ENCODE assay signal across 9 cellular contexts in the genomic region with DNA sequence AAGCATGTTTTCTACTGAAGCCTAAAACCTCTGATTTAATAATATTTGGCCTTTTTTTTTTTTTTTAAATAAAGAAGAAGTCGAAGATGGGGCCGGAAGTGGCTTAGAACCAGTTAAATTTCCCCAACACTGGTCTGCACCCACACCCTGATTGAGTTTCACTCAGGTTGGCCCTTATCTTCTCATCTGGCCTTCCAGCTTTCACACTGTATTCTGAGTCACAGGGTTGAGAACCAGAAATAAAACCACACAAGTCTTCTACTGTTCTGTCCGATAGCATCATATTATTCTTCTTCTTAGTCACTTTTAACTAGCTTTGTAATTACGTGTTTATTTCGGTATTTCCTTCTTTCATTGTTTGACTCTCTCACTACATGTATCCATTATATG. TPM values are rescaled to one million over a fixed set of nuclear protein-coding genes. Genes with fewer than 3 reads are reported as not detected.
DNase-seq lines count a peak whose midpoint lies in the region; ATAC-seq, FAIRE-seq and TF ChIP-seq lines count a peak whose summit lies in the region.
"Had no signal": no experiment of that assay in that cellular context is flagged by ENCODE, and none has a peak within 500 bp of the region (broad histone marks: within the 10 kb centered on the region; RNA-seq: fewer than 3 reads in every experiment).

No MANE protein-coding gene starts in this region.

- BruUV-seq in Panc1 (replicated peaks; lab: Mats Ljungman, UMichigan) (no TSS peak), HepG2 (replicated peaks; lab: Mats Ljungman, UMichigan) (no TSS peak)

- no peaks in the 10 kb centered on the region for H3K27me3 ChIP-seq in Panc1 (ENCODE audit: control insufficient read depth, insufficient read depth, low read length)
- H3K27me3 ChIP-seq in brain microvascular endothelial cell (replicated peaks) = no peaks in the 10 kb centered on the region
- H3K27me3 ChIP-seq in HepG2 (ENCODE audit: control insufficient read depth in 1 of 2, insufficient read depth in 2 of 2, low read length in 2 of 2) = peaks cover 0 to 15% of the 10 kb centered on the region in 2 experiments; a peak in 4 of 5 replicates

- DNase-seq in Panc1 (ENCODE audit: low read depth, low spot score) (peak; percentile 92), brain microvascular endothelial cell (peak; percentile 76), DMS153 (lab: John Stamatoyannopoulos, UW) (no peak), HepG2 (ENCODE audit: low spot score) (no peak)
- peak; percentile 34 for DNase-seq in stimulated activated CD4-positive, alpha-beta T cell treated with anti-CD3 and anti-CD28 coated beads, Interleukin-2, amount 100 ng/mL, for 4 hours (ENCODE audit: low read depth)
- DNase-seq: left ventricle myocardium inferior had no signal

- peak overlapping the region; percentile 28 to 40 for H3K4me3 ChIP-seq in Panc1 (ENCODE audit: low read depth in 2 of 2, low read length in 2 of 2)
- H3K4me3 ChIP-seq in brain microvascular endothelial cell (ENCODE audit: low read depth, low read length) = no peak overlapping the region
- H3K4me3 ChIP-seq in HepG2 (replicated peaks in 1 of 3; ENCODE audit: insufficient read depth in 1 of 3, low read depth in 2 of 3, low read length in 3 of 3) = no peak overlapping the region
- H3K4me3 ChIP-seq: left ventricle myocardium inferior had no signal

- no peak for TF ChIP-seq POLR2A in HepG2 (IDR thresholded peaks at IDR 0.05; ENCODE audit: insufficient read depth in 1 of 2, low read depth in 2 of 2, low read length in 2 of 2)

- no peak overlapping the region for H3K9ac ChIP-seq in HepG2 (ENCODE audit: insufficient read depth, low read depth, low read length)

- 29% methylated on average over 5 of the region's 5 CpGs for WGBS in HepG2 (ENCODE audit: low lambda C conversion rate)

- H3K4me2 ChIP-seq in HepG2 (ENCODE audit: low read depth, low read length) = no peak overlapping the region

- in situ Hi-C loops in Panc1 (cut with HindIII; ENCODE audit: low pct_unique_long_range_greater_than_20kb, low sequenced_read_pairs) = loop anchor here (25.0 kb wide), 1 partner anchor 122 kb away; a partner anchor contains a TSS
- in situ Hi-C loops in brain microvascular endothelial cell (cut with HindIII; ENCODE audit: low pct_ligation_motif_present, low sequenced_read_pairs) = no loop called here
- in situ Hi-C loops in HepG2 (cut with HindIII; ENCODE audit: extremely low pct_ligation_motif_present, low pct_unique_long_range_greater_than_20kb) = no loop called here

- no peak for FAIRE-seq in HepG2 (lab: Jason Lieb, UNC)

- H3K9me3 ChIP-seq in Panc1 (ENCODE audit: control insufficient read depth, insufficient read depth, low read depth, low read length) (peaks cover 6% of the 10 kb centered on the region; the same call in 1 of the 2 replicates), HepG2 (ENCODE audit: low read length) (no peaks in the 10 kb centered on the region)
- H3K9me3 ChIP-seq: left ventricle myocardium inferior had no signal

- no peaks in the 10 kb centered on the region for H3K79me2 ChIP-seq in HepG2 (ENCODE audit: insufficient read depth, low read length)

- CTCF ChIA-PET in Panc1 (lab: Charles Lee) (no interaction called here), HepG2 (lab: Yijun Ruan, JAX; ENCODE audit: low intra/inter-chr PET ratio, low total read pairs) (no interaction called here)

- ATAC-seq in GM18909 (IDR thresholded peaks at IDR 0.05; ENCODE audit: poor library complexity, unreplicated experiment) (peak; percentile 71), Panc1 (peak; percentile 86), HG02763 (IDR thresholded peaks at IDR 0.05; ENCODE audit: unreplicated experiment) (no peak), HepG2 (no peak), HG03354 (IDR thresholded peaks at IDR 0.05; ENCODE audit: poor library complexity, severe bottlenecking, unreplicated experiment) (no peak)

- TF ChIP-seq CTCF in Panc1 (IDR thresholded peaks at IDR 0.05) = no peak
- TF ChIP-seq CTCF in brain microvascular endothelial cell (IDR thresholded peaks at IDR 0.05; ENCODE audit: low read depth, low read length, missing control alignments) = no peak
- no peak for TF ChIP-seq CTCF in HepG2 (CRISPR knock-in tag; IDR thresholded peaks at IDR 0.05)

- TF ChIP-seq EP300 in HepG2 (IDR thresholded peaks at IDR 0.05; ENCODE audit: low read depth in 2 of 2, low read length in 2 of 2) (no peak), HepG2 (CRISPR knock-in tag; IDR thresholded peaks at IDR 0.05; ENCODE audit: borderline replicate concordance) (no peak)

- POLR2A ChIA-PET in Panc1 (lab: Charles Lee) = no interaction called here
- POLR2A ChIA-PET in HepG2 (lab: Yijun Ruan, JAX) = no interaction called here

- TF ChIP-seq RAD21 in HepG2 (CRISPR knock-in tag; IDR thresholded peaks at IDR 0.05) = no peak

- H3K4me1 ChIP-seq in Panc1 (ENCODE audit: control insufficient read depth, insufficient read depth, low read length) (peaks cover 94% of the 10 kb centered on the region), HepG2 (ENCODE audit: insufficient read depth, low read length) (no peaks in the 10 kb centered on the region)
- H3K4me1 ChIP-seq: left ventricle myocardium inferior had no signal

- no peaks in the 10 kb centered on the region for H4K20me1 ChIP-seq in HepG2 (ENCODE audit: insufficient read depth, low read length)

- H3K36me3 ChIP-seq in Panc1 (ENCODE audit: control insufficient read depth, insufficient read depth, low read length) = no peaks in the 10 kb centered on the region
- H3K36me3 ChIP-seq in brain microvascular endothelial cell (replicated peaks) = no peaks in the 10 kb centered on the region
- no peaks in the 10 kb centered on the region for H3K36me3 ChIP-seq in HepG2 (replicated peaks in 1 of 2; ENCODE audit: control insufficient read depth in 1 of 2, insufficient read depth in 2 of 2, low read length in 2 of 2)
- H3K36me3 ChIP-seq: left ventricle myocardium inferior had no signal

- H2AFZ ChIP-seq in HepG2 (ENCODE audit: low read length) = no peak overlapping the region

- H3K27ac ChIP-seq in Panc1 (ENCODE audit: low read length) (peak overlapping the region; percentile 100), brain microvascular endothelial cell (no peak overlapping the region), HepG2 (ENCODE audit: extremely low read length, insufficient read depth, low read length) (no peak overlapping the region)
- H3K27ac ChIP-seq: left ventricle myocardium inferior had no signal

- intact Hi-C loops in Panc1 (cut with micrococcal nuclease; ENCODE audit: unreplicated experiment) = no loop called here
- intact Hi-C loops in HepG2 (cut with micrococcal nuclease; ENCODE audit: unreplicated experiment) = no loop called here

TF ChIP-seq in HepG2, 621 proteins besides CTCF, POLR2A, EP300 and RAD21:
- TF ChIP-seq HNF4G (IDR thresholded peaks at IDR 0.05; ENCODE audit: borderline replicate concordance, low read depth, low read length) (no peak), HNF4G (CRISPR knock-in tag; IDR thresholded peaks at IDR 0.05; ENCODE audit: borderline replicate concordance, low read depth) (no peak), ZNF337 (CRISPR knock-in tag; IDR thresholded peaks at IDR 0.05; ENCODE audit: borderline replicate concordance, low read depth) (no peak), SMYD3 (CRISPR knock-in tag; IDR thresholded peaks at IDR 0.05) (no peak), ZNF552 (CRISPR knock-in tag; IDR thresholded peaks at IDR 0.05; ENCODE audit: borderline replicate concordance) (no peak), PRMT3 (CRISPR knock-in tag; IDR thresholded peaks at IDR 0.05; ENCODE audit: borderline replicate concordance, low read depth) (no peak), ZNF749 (CRISPR knock-in tag; IDR thresholded peaks at IDR 0.05; ENCODE audit: borderline replicate concordance) (no peak), FOXP1 (IDR thresholded peaks at IDR 0.05) (no peak), FOXP1 (CRISPR knock-in tag; IDR thresholded peaks at IDR 0.05) (no peak), ZNF546 (CRISPR knock-in tag; conservative IDR thresholded peaks at IDR 0.05) (no peak), RORA (CRISPR knock-in tag; IDR thresholded peaks at IDR 0.05) (no peak)
- TF ChIP-seq, protein P1, sequence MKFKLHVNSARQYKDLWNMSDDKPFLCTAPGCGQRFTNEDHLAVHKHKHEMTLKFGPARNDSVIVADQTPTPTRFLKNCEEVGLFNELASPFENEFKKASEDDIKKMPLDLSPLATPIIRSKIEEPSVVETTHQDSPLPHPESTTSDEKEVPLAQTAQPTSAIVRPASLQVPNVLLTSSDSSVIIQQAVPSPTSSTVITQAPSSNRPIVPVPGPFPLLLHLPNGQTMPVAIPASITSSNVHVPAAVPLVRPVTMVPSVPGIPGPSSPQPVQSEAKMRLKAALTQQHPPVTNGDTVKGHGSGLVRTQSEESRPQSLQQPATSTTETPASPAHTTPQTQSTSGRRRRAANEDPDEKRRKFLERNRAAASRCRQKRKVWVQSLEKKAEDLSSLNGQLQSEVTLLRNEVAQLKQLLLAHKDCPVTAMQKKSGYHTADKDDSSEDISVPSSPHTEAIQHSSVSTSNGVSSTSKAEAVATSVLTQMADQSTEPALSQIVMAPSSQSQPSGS (CRISPR knock-in tag; IDR thresholded peaks at IDR 0.05) = no peak

RNA-seq across cellular contexts. Expression of a gene that starts 9.9 kb away (rescaled TPM):
- total RNA-seq in Panc1 (2021; ENCODE audit: unreplicated experiment) = 22.8 TPM
- 12.7 TPM for polyA plus RNA-seq in Panc1 (2012; ENCODE audit: insufficient read length)
- not detected in 2 replicates for total RNA-seq in HepG2 (2016; rRNA removed; fragmentation: Illumina TruSeq; extraction: Trizol)
- not detected in 2 replicates for total RNA-seq in HepG2 (2016; cell fraction: cytosol; rRNA removed; fragmentation: Illumina TruSeq; extraction: Trizol; ENCODE audit: low read depth)
- total RNA-seq in HepG2 (2016; cell fraction: insoluble cytoplasmic fraction; rRNA removed; fragmentation: Illumina TruSeq; extraction: Trizol) = not detected in 2 replicates
- not detected in 2 replicates for total RNA-seq in HepG2 (2016; cell fraction: membrane; rRNA removed; fragmentation: Illumina TruSeq; extraction: Trizol)
- total RNA-seq in HepG2 (2016; cell fraction: nucleus; rRNA removed; fragmentation: Illumina TruSeq; extraction: Trizol) = not detected in 2 replicates
- not detected in 2 replicates for polyA plus RNA-seq in HepG2 (2011; rRNA removed)
- not detected in 2 replicates for polyA plus RNA-seq in HepG2 (2011; cell fraction: cytosol; rRNA removed)
- not detected in 2 replicates for polyA plus RNA-seq in HepG2 (2011; cell fraction: nucleus; rRNA removed)
- polyA plus RNA-seq in HepG2 (2012) = not detected in 2 replicates
- not detected in 2 replicates for polyA plus RNA-seq in HepG2 (2016; cell fraction: cytosol; fragmentation: Illumina TruSeq; extraction: Trizol; ENCODE audit: low read depth)
- not detected in 2 replicates for polyA plus RNA-seq in HepG2 (2016; cell fraction: insoluble cytoplasmic fraction; fragmentation: Illumina TruSeq; extraction: Trizol; ENCODE audit: low read depth)
- not detected in 2 replicates for polyA plus RNA-seq in HepG2 (2016; cell fraction: membrane; fragmentation: Illumina TruSeq; extraction: Trizol; ENCODE audit: low read depth)
- polyA plus RNA-seq in HepG2 (2016; cell fraction: nucleus; fragmentation: Illumina TruSeq; extraction: Trizol; ENCODE audit: insufficient read depth, low read depth) = not detected in 2 replicates
- not detected in 2 replicates for polyA minus RNA-seq in HepG2 (2011; rRNA and poly(A)+ RNA removed; ENCODE audit: low replicate concordance)
- polyA minus RNA-seq in HepG2 (2011; cell fraction: cytosol; rRNA and poly(A)+ RNA removed) = not detected in 2 replicates
- polyA minus RNA-seq in HepG2 (2011; cell fraction: nucleus; rRNA and poly(A)+ RNA removed) = not detected in 2 replicates

Comparison
In these comparisons a context has a peak if more than half of its experiments do, and no peak if none do; other contexts are left out.
1. ATAC-seq: peak in GM18909 (single experiment) and Panc1 (single experiment); none in HG02763 (single experiment), HepG2 (single experiment) and HG03354 (single experiment).
2. DNase-seq: peak in Panc1 (single experiment), brain microvascular endothelial cell (single experiment) and stimulated activated CD4-positive, alpha-beta T cell treated with anti-CD3 and anti-CD28 coated beads, Interleukin-2, amount 100 ng/mL, for 4 hours (single experiment); none in DMS153 (single experiment) and HepG2 (single experiment).
3. H3K4me3 ChIP-seq: peak in Panc1 (2 of 2); none in brain microvascular endothelial cell (single experiment) and HepG2 (0 of 3).
4. RNA of a gene that starts 9.9 kb away (total RNA-seq): 22.8 TPM in Panc1 (single experiment); not detected in HepG2; every median in the first group is over 10 times any median in the second.